21 cellular contexts compared by ENCODE assay signal in genomic region chr14:22644305-22644635, GRCh38. TPM values are rescaled to one million over a fixed set of nuclear protein-coding genes. Genes with fewer than 3 reads are reported as not detected.
"Had no signal": no experiment of that assay in that cellular context is flagged by ENCODE, and none has a peak within 500 bp of the region (broad histone marks: within the 10 kb centered on the region; RNA-seq: fewer than 3 reads in every experiment).

TSS of gene OR6J1 (minus strand) at chr14:22644352. CDS start at chr14:22634811, 9,541 bp downstream.

- H3K36me3 Mint-ChIP-seq: activated CD4-positive, alpha-beta memory T cell treated with anti-CD3 and anti-CD28 coated beads for 36 hours; activated naive CD8-positive, alpha-beta T cell treated with anti-CD3 and anti-CD28 coated beads, Interleukin-2, amount 10 ng/mL, durations not matched to agents 7 days and 5 days; brain; WTC11 had no signal

- H3K27ac ChIP-seq: colonic mucosa, left ventricle myocardium inferior, right atrium auricular region, tibial artery had no signal

- H3K4me3 Mint-ChIP-seq: activated CD4-positive, alpha-beta memory T cell treated with anti-CD3 and anti-CD28 coated beads for 36 hours; activated CD4-positive, alpha-beta T cell treated with anti-CD3 and anti-CD28 coated beads for 36 hours; activated naive CD8-positive, alpha-beta T cell treated with anti-CD3 and anti-CD28 coated beads, Interleukin-2, amount 10 ng/mL, durations not matched to agents 7 days and 5 days; activated T-helper 17 cell treated with anti-CD3 and anti-CD28 coated beads, Interleukin-2, amount 50 U/mL, for 72 hours; brain; nephron; WTC11 had no signal

- H3K36me3 ChIP-seq: colonic mucosa, left ventricle myocardium inferior, right atrium auricular region, tibial artery had no signal

- H3K27me3 ChIP-seq: colonic mucosa, right atrium auricular region, tibial artery had no signal

- H3K4me3 ChIP-seq: colonic mucosa, left ventricle myocardium inferior, right atrium auricular region, tibial artery had no signal

- H3K4me1 ChIP-seq: colonic mucosa, left ventricle myocardium inferior, right atrium auricular region, tibial artery had no signal

- DNase-seq: activated naive CD8-positive, alpha-beta T cell treated with anti-CD3 and anti-CD28 coated beads, Interleukin-2, amount 10 ng/mL, durations not matched to agents 7 days and 5 days; activated T-cell treated with anti-CD3 and anti-CD28 coated beads, Interleukin-2, amount 50 U/mL, for 1 hour; caudate nucleus; kidney; left ventricle myocardium inferior; midbrain; nucleus accumbens; stimulated activated CD4-positive, alpha-beta T cell treated with anti-CD3 and anti-CD28 coated beads, Interleukin-1b, Interleukin-23, amount 100 ng/mL, for 48 hours; tibial artery had no signal

- H3K27ac Mint-ChIP-seq: activated CD4-positive, alpha-beta memory T cell treated with anti-CD3 and anti-CD28 coated beads for 36 hours; activated naive CD8-positive, alpha-beta T cell treated with anti-CD3 and anti-CD28 coated beads, Interleukin-2, amount 10 ng/mL, durations not matched to agents 7 days and 5 days; activated T-helper 17 cell treated with anti-CD3 and anti-CD28 coated beads, Interleukin-2, amount 50 U/mL, for 72 hours; nephron; progenitor cell of endocrine pancreas; WTC11 had no signal

- H3K27me3 Mint-ChIP-seq: activated CD4-positive, alpha-beta memory T cell treated with anti-CD3 and anti-CD28 coated beads for 36 hours; activated CD4-positive, alpha-beta T cell treated with anti-CD3 and anti-CD28 coated beads for 36 hours; activated T-helper 17 cell treated with anti-CD3 and anti-CD28 coated beads, Interleukin-2, amount 50 U/mL, for 72 hours had no signal

- H3K9me3 ChIP-seq: colonic mucosa, left ventricle myocardium inferior, right atrium auricular region, tibial artery had no signal

- H3K4me1 Mint-ChIP-seq: activated T-helper 17 cell treated with anti-CD3 and anti-CD28 coated beads, Interleukin-2, amount 50 U/mL, for 72 hours; nephron; WTC11 had no signal

RNA-seq across cellular contexts. Expression of gene OR6J1, which starts in this region (rescaled TPM):
- total RNA-seq: activated CD4-positive, alpha-beta memory T cell treated with anti-CD3 and anti-CD28 coated beads for 36 hours; activated CD4-positive, alpha-beta T cell treated with anti-CD3 and anti-CD28 coated beads for 36 hours; activated naive CD8-positive, alpha-beta T cell treated with anti-CD3 and anti-CD28 coated beads, Interleukin-2, amount 10 ng/mL, durations not matched to agents 7 days and 5 days; activated T-helper 17 cell treated with anti-CD3 and anti-CD28 coated beads, Interleukin-2, amount 50 U/mL, for 72 hours; colonic mucosa; frontal cortex; kidney; left ventricle myocardium inferior; mammary epithelial cell; progenitor cell of endocrine pancreas; right atrium auricular region; T-helper 2 cell treated with Interferon-gamma antibody and Interleukin-4, amounts not matched to agents 100 ng/mL and 5 ng/mL, for 36 hours; WTC11 had no signal
- polyA plus RNA-seq: mammary epithelial cell had no signal
